27 cellular contexts compared by ENCODE assay signal in the genomic region with DNA sequence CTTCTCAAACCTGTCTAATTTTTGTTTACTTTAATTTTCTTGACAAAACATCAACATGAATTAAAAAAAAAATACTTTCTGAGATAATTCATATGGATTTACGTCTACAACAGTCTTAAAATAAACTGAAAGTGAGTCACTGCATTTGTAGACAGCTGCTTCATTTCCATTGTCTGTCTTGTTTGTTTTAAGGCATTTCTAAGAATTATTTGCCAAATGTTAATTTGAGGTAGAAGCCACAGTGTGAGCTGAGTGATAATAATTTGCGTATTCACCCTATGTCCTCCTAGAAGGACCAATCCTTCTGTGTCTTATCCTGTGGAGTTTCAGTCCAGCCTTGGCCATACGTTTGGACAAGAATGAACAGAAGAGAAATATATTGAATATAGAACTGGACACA.
"Had no signal": no experiment of that assay in that cellular context is flagged by ENCODE, and none has a peak within 500 bp of the region (broad histone marks: within the 10 kb centered on the region; RNA-seq: fewer than 3 reads in every experiment).

No MANE protein-coding gene starts in this region.

- H3K27ac ChIP-seq: adrenal gland, breast epithelium, esophagus squamous epithelium, left ventricle myocardium inferior, right lobe of liver, skin epidermis, vagina had no signal

- H3K27me3 ChIP-seq: adrenal gland, breast epithelium, esophagus squamous epithelium, right lobe of liver, vagina had no signal

- H3K4me1 ChIP-seq: adrenal gland, breast epithelium, left ventricle myocardium inferior, right lobe of liver, vagina had no signal

- ATAC-seq: activated CD4-positive, alpha-beta T cell treated with anti-CD3 and anti-CD28 coated beads for 36 hours; activated T-cell treated with anti-CD3 and anti-CD28 coated beads, Interleukin-2, amount 50 U/mL, for 72 hours; mucosa of descending colon; natural killer cell treated with Interleukin-12 subunit alpha and Interleukin-12 subunit beta and Interleukin-15 and Interleukin-18, amount 100 ng/mL, for 72 hours; right lobe of liver; stimulated activated effector memory CD8-positive, alpha-beta T cell treated with anti-CD3 and anti-CD28 coated beads, Interleukin-12 subunit alpha, Interleukin-12 subunit beta, amount 100 ng/mL, for 72 hours had no signal

- DNase-seq: activated CD4-positive, alpha-beta T cell treated with anti-CD3 and anti-CD28 coated beads for 36 hours; activated CD4-positive, alpha-beta T cell treated with anti-CD3 and anti-CD28 coated beads, Interleukin-2, amount 50 U/mL, for 4 hours; activated CD4-positive, CD25-positive, alpha-beta regulatory T cell; activated naive CD4-positive, alpha-beta T cell treated with Interleukin-2 at 50 U/mL for 16 hours; activated naive CD8-positive, alpha-beta T cell treated with anti-CD3 and anti-CD28 coated beads for 36 hours; activated T-cell treated with anti-CD3 and anti-CD28 coated beads for 4 hours; activated T-cell treated with anti-CD3 and anti-CD28 coated beads, Interleukin-2, amount 50 U/mL, for 72 hours; adrenal gland; aorta; dermis blood vessel endothelial cell; effector CD4-positive, alpha-beta T cell; esophagus squamous epithelium; glutamatergic neuron; left ventricle myocardium inferior; mesendoderm; mucosa of descending colon; posterior cingulate gyrus; right lobe of liver; stimulated activated CD4-positive, alpha-beta T cell treated with anti-CD3 and anti-CD28 coated beads, Interleukin-4, amount 100 ng/mL, for 24 hours; substantia nigra had no signal

- FAIRE-seq: islet of Langerhans had no signal

- H3K36me3 ChIP-seq: adrenal gland, breast epithelium, esophagus squamous epithelium, left ventricle myocardium inferior, right lobe of liver, vagina had no signal

- H3K9me3 ChIP-seq: adrenal gland, breast epithelium, esophagus squamous epithelium, left ventricle myocardium inferior, mucosa of descending colon, right lobe of liver, vagina had no signal

- H3K4me3 ChIP-seq: adrenal gland, breast epithelium, esophagus squamous epithelium, left ventricle myocardium inferior, lung, mucosa of descending colon, right lobe of liver, skin epidermis, vagina had no signal
